8 cellular contexts compared by ENCODE assay signal in the genomic region with DNA sequence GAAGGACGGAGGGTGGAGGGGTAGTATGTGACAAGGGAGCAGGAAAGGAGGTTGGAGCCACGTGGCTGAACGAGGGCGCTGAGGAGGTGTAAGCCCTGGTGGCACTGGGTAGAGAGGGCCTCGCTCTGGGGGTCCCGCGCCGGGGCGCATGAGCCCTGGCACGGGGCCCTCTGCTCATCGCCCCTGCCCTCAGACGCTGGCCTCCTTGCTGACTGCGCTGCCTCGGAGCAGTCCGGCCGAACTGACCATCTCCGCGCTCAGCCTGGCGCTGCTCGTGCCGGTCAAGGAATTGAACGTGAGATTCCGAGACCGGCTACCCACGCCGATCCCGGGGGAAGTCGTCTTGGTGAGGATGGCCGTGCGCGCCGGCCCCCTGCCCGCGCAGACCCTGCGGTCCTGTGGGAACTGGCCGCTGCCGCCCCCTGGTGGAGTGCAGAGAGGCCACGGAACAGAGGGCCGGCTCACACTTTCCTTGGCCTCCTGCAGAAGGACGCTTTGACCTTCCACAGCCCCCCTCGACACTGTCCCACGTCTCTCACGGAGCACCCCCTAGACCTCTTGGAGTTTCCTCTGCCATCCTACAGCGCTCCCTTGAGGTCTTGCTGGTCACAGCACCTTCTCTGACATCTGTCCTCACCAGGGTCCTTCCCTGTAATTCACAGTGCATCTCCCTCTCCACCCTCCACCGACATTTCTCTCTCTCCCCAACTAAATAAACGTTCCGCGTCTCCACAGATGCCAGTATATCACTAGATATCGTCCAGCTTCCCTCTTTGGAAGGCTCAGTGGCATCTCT. TPM values are rescaled to one million over a fixed set of nuclear protein-coding genes. Genes with fewer than 3 reads are reported as not detected.
DNase-seq lines count a peak whose midpoint lies in the region; ATAC-seq, FAIRE-seq and TF ChIP-seq lines count a peak whose summit lies in the region.

No MANE protein-coding gene starts in this region.

- no peak overlapping the region for H3K27ac ChIP-seq in 22Rv1
- no peak overlapping the region for H3K27ac ChIP-seq in stomach

- peaks cover 4% of the 10 kb centered on the region for H3K36me3 Mint-ChIP-seq in effector memory CD8-positive, alpha-beta T cell (ENCODE audit: insufficient read depth)
- H3K36me3 Mint-ChIP-seq in mesothelial cell of epicardium: peaks cover 25% of the 10 kb centered on the region

- no peaks in the 10 kb centered on the region for H3K9me3 ChIP-seq in stomach

- peak overlapping the region; percentile 39 to 58 (median 45) for H3K4me3 ChIP-seq in stomach

- TF ChIP-seq POLR2A in GM12892 (IDR thresholded peaks at IDR 0.05; ENCODE audit: low read depth, low read length) (no peak), stomach (IDR thresholded peaks at IDR 0.05) (no peak)

- intact Hi-C loops in stomach (cut with DNase I; ENCODE audit: low total_unique reads): loop anchor here (5.0 kb wide), 1 partner anchor 39 kb away; no protein-coding TSS in a partner anchor

- H3K27me3 ChIP-seq in stomach: peaks cover 3 to 100% (median 73%) of the 10 kb centered on the region in 3 donors

- H3K4me3 Mint-ChIP-seq in effector memory CD8-positive, alpha-beta T cell: peak overlapping the region; percentile 83 to 84
- H3K4me3 Mint-ChIP-seq in mesothelial cell of epicardium: peak overlapping the region; percentile 65

- peaks cover 95 to 100% of the 10 kb centered on the region in 2 donors for H3K27me3 Mint-ChIP-seq in effector memory CD8-positive, alpha-beta T cell
- H3K27me3 Mint-ChIP-seq in mesothelial cell of epicardium (ENCODE audit: low read depth): peaks cover 99% of the 10 kb centered on the region

- DNase-seq in GM12892 (ENCODE audit: insufficient read length) (peak; percentile 76), NAMALWA (ENCODE audit: low spot score) (peak; percentile 46), mesothelial cell of epicardium (ENCODE audit: low spot score in 2 of 2, unreplicated experiment in 2 of 2) (peak; percentile 67 to 83), stomach (peak; percentile 62)
- DNase-seq in activated CD4-positive, alpha-beta T cell treated with anti-CD3 and anti-CD28 coated beads, Interleukin-2, amount 50 U/mL, for 1 hour: peak; percentile 58
- DNase-seq in effector memory CD8-positive, alpha-beta T cell: peak; percentile 36 to 53 (median 51)

- TF ChIP-seq CTCF in 22Rv1 (IDR thresholded peaks at IDR 0.05): peak; percentile 100
- TF ChIP-seq CTCF in mesothelial cell of epicardium (IDR thresholded peaks at IDR 0.05; ENCODE audit: unreplicated experiment): peak; percentile 90
- peak in 5 of 7 experiments; percentile 77 to 92 (median 90) for TF ChIP-seq CTCF in stomach (IDR thresholded peaks at IDR 0.05)

- no peaks in the 10 kb centered on the region for H3K9me3 Mint-ChIP-seq in effector memory CD8-positive, alpha-beta T cell
- no peaks in the 10 kb centered on the region for H3K9me3 Mint-ChIP-seq in mesothelial cell of epicardium

- peaks cover 20 to 32% of the 10 kb centered on the region in 2 donors for H3K4me1 Mint-ChIP-seq in effector memory CD8-positive, alpha-beta T cell (ENCODE audit: low read depth in 2 of 2)
- peaks cover 14% of the 10 kb centered on the region for H3K4me1 Mint-ChIP-seq in mesothelial cell of epicardium

- no peak overlapping the region for H3K27ac Mint-ChIP-seq in effector memory CD8-positive, alpha-beta T cell
- no peak overlapping the region for H3K27ac Mint-ChIP-seq in mesothelial cell of epicardium

- peak; percentile 95 for FAIRE-seq in GM12892 (lab: Jason Lieb, UNC)

- WGBS in stomach, 5 donors: 2 to 5% (median 2%) methylated on average over 24 to 49 of the region's 49 CpGs

- peaks cover 0 to 29% (median 3%) of the 10 kb centered on the region in 4 donors for H3K36me3 ChIP-seq in stomach

- H3K4me1 ChIP-seq in stomach: peaks cover 15 to 27% (median 21%) of the 10 kb centered on the region in 4 donors

- ATAC-seq in effector memory CD8-positive, alpha-beta T cell (replicated peaks): peak; percentile 67
- ATAC-seq in HG02759 (IDR thresholded peaks at IDR 0.05; ENCODE audit: unreplicated experiment): no peak

- no peak for TF ChIP-seq EP300 in stomach (IDR thresholded peaks at IDR 0.05)

RNA-seq across cellular contexts. Expression of gene ARHGEF25, which starts 10.5 kb away (rescaled TPM):
- polyA plus RNA-seq in GM12892 (2012; ENCODE audit: missing spikeins): 7.1 TPM
- total RNA-seq in mesothelial cell of epicardium (60.4 to 65.0 TPM (median 62.4 TPM) in 3 replicates), stomach (100 to 1,000 TPM in 1 of 5 donors, 10 to 100 TPM in 4; 18.7 to 220 (median 31.8) TPM)
- 10 to 100 TPM; 22.5 to 48.4 (median 24.8) TPM for polyA plus RNA-seq in stomach

RNA-seq across cellular contexts. Expression of gene B4GALNT1, which starts 11.3 kb away (rescaled TPM):
- polyA plus RNA-seq in GM12892 (2012; ENCODE audit: missing spikeins): 0.38 TPM
- total RNA-seq in mesothelial cell of epicardium: 0.34 to 0.78 TPM (median 0.35 TPM) in 3 replicates
- total RNA-seq in stomach: 1 to 10 TPM in 1 of 5 donors, not detected in 4; 1.1 TPM
- under 1 TPM; 0.31 to 0.75 (median 0.60) TPM for polyA plus RNA-seq in stomach

RNA-seq across cellular contexts. Expression of gene DTX3, which starts 17.1 kb away (rescaled TPM):
- polyA plus RNA-seq in GM12892 (2012; ENCODE audit: missing spikeins): 23.5 TPM
- total RNA-seq in mesothelial cell of epicardium (88.3 to 93.6 TPM (median 90.0 TPM) in 3 replicates), stomach (10 to 100 TPM in 3 of 5 donors, 1 to 10 TPM in 2; 5.2 to 49.6 (median 14.3) TPM)
- polyA plus RNA-seq in stomach: 10 to 100 TPM; 14.6 to 26.9 (median 17.1) TPM

RNA-seq across cellular contexts. Expression of gene PIP4K2C, which starts 30.7 kb away (rescaled TPM):
- polyA plus RNA-seq in GM12892 (2012; ENCODE audit: missing spikeins): 12.2 TPM
- 23.4 to 24.2 TPM (median 23.7 TPM) in 3 replicates for total RNA-seq in mesothelial cell of epicardium
- total RNA-seq in stomach: 100 to 1,000 TPM in 1 of 5 donors, 10 to 100 TPM in 4; 15.9 to 116 (median 46.1) TPM
- polyA plus RNA-seq in stomach: 10 to 100 TPM; 14.1 to 39.7 (median 20.1) TPM
